11 cellular contexts compared by ENCODE assay signal in the genomic region with DNA sequence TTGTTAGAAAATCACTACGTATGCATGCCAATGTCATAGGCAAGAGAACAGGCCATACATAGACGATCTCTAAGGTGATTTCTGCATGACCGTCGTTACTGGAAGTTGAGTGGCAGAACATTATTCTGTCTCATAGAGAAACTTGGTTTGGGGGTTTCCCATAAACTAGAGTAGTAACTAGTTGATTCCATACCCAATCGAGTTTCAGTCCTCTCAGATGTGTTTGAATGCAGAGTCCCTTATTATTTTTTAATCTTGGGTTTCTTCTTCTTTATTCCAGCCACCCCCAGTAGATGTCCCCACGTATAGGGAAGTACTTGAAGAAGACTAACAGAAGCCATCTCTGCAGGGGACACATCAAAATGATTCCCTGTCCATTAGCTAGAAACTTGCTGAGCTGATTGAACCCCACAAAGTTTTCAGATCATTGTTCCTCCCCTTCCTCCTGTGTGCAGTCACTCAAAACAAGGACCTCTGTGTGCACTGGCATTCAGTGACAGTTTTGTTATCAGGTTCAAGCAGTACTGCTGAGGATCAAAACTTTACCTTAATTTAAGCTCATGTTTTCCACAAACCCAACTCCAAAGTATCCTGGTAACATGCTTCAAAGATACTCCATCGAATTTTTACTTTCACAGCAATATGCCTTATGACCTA.
DNase-seq lines count a peak whose midpoint lies in the region; ATAC-seq and TF ChIP-seq lines count a peak whose summit lies in the region.
"Had no signal": no experiment of that assay in that cellular context is flagged by ENCODE, and none has a peak within 500 bp of the region (broad histone marks: within the 10 kb centered on the region; RNA-seq: fewer than 3 reads in every experiment).

No MANE protein-coding gene starts in this region.

- H3K9me3 ChIP-seq in OCI-LY3 (ENCODE audit: insufficient read depth, low read length), result no peaks in the 10 kb centered on the region
- H3K9me3 ChIP-seq: ascending aorta, BE2C, right atrium auricular region had no signal

- H3K9ac ChIP-seq in OCI-LY3 (ENCODE audit: low read length), result peak overlapping the region; percentile 51

- DNase-seq in activated naive CD4-positive, alpha-beta T cell treated with anti-CD3 and anti-CD28 coated beads for 36 hours, result peak; percentile 12
- no peak for DNase-seq in activated naive CD4-positive, alpha-beta T cell treated with anti-CD3 and anti-CD28 coated beads, Interleukin-2, amount 50 U/mL, for 16 hours
- no peak for DNase-seq in stimulated activated naive B cell treated with anti-CD40 and anti-IgM and Interleukin-4, amounts not matched to agents 10 μg/mL and 1 μg/mL and 100 μg/mL, for 72 hours
- DNase-seq in NCI-H2227 treated with DMSO at 0.1 percent for 48 hours (lab: John Stamatoyannopoulos, UW) (no peak), glutamatergic neuron (no peak), AG08395 (ENCODE audit: low spot score) (no peak)
- DNase-seq: BE2C had no signal

- CTCF ChIA-PET in activated naive CD4-positive, alpha-beta T cell treated with anti-CD3 and anti-CD28 coated beads for 36 hours (lab: Charles Lee), result interaction anchor here (1.9 kb wide), 1 partner anchor 258 kb away, joined by 5 read pairs; no protein-coding TSS in a partner anchor

- H3K27me3 Mint-ChIP-seq in activated naive CD4-positive, alpha-beta T cell treated with anti-CD3 and anti-CD28 coated beads for 36 hours (ENCODE audit: low read depth), result no peaks in the 10 kb centered on the region
- peaks cover 3 to 6% of the 10 kb centered on the region in 2 donors for H3K27me3 Mint-ChIP-seq in stimulated activated naive B cell treated with anti-CD40 and anti-IgM and Interleukin-4, amounts not matched to agents 10 μg/mL and 1 μg/mL and 100 μg/mL, for 72 hours
- no peaks in the 10 kb centered on the region for H3K27me3 Mint-ChIP-seq in glutamatergic neuron (ENCODE audit: unreplicated experiment)

- H3K36me3 ChIP-seq in OCI-LY3 (replicated peaks; ENCODE audit: low read depth, low read length), result no peaks in the 10 kb centered on the region
- H3K36me3 ChIP-seq: ascending aorta, BE2C, right atrium auricular region had no signal

- H3K79me2 ChIP-seq in OCI-LY3 (ENCODE audit: low read length), result no peaks in the 10 kb centered on the region

- H3K27ac Mint-ChIP-seq in activated naive CD4-positive, alpha-beta T cell treated with anti-CD3 and anti-CD28 coated beads for 36 hours, result no peak overlapping the region
- H3K27ac Mint-ChIP-seq in stimulated activated naive B cell treated with anti-CD40 and anti-IgM and Interleukin-4, amounts not matched to agents 10 μg/mL and 1 μg/mL and 100 μg/mL, for 72 hours, result no peak overlapping the region
- H3K27ac Mint-ChIP-seq in glutamatergic neuron (ENCODE audit: unreplicated experiment), result no peak overlapping the region

- peak overlapping the region; percentile 78 for H3K27ac ChIP-seq in OCI-LY3 (ENCODE audit: low read length)
- H3K27ac ChIP-seq: ascending aorta, right atrium auricular region had no signal

- H3K36me3 Mint-ChIP-seq in activated naive CD4-positive, alpha-beta T cell treated with anti-CD3 and anti-CD28 coated beads for 36 hours (ENCODE audit: low read depth), result no peaks in the 10 kb centered on the region
- H3K36me3 Mint-ChIP-seq in stimulated activated naive B cell treated with anti-CD40 and anti-IgM and Interleukin-4, amounts not matched to agents 10 μg/mL and 1 μg/mL and 100 μg/mL, for 72 hours, result no peaks in the 10 kb centered on the region
- no peaks in the 10 kb centered on the region for H3K36me3 Mint-ChIP-seq in glutamatergic neuron (ENCODE audit: unreplicated experiment)

- H2AFZ ChIP-seq in OCI-LY3 (ENCODE audit: low read depth, low read length), result 0 out of 2 replicates have a peak overlapping the region, but pooled peaks have one; percentile 25

- H3K9me3 Mint-ChIP-seq in activated naive CD4-positive, alpha-beta T cell treated with anti-CD3 and anti-CD28 coated beads for 36 hours, result no peaks in the 10 kb centered on the region
- peaks cover 0 to 3% of the 10 kb centered on the region in 2 donors for H3K9me3 Mint-ChIP-seq in stimulated activated naive B cell treated with anti-CD40 and anti-IgM and Interleukin-4, amounts not matched to agents 10 μg/mL and 1 μg/mL and 100 μg/mL, for 72 hours
- peaks cover 6% of the 10 kb centered on the region for H3K9me3 Mint-ChIP-seq in glutamatergic neuron (ENCODE audit: unreplicated experiment)

- TF ChIP-seq CTCF in OCI-LY3 (IDR thresholded peaks at IDR 0.05; ENCODE audit: low read depth, low read length), result peak; percentile 49
- TF ChIP-seq CTCF in glutamatergic neuron (IDR thresholded peaks at IDR 0.05; ENCODE audit: partially characterized antibody, unreplicated experiment), result no peak

- no peaks in the 10 kb centered on the region for H3K27me3 ChIP-seq in OCI-LY3 (ENCODE audit: low read depth, low read length)
- H3K27me3 ChIP-seq: ascending aorta, BE2C, right atrium auricular region had no signal

- no peak overlapping the region for H3K4me3 Mint-ChIP-seq in activated naive CD4-positive, alpha-beta T cell treated with anti-CD3 and anti-CD28 coated beads for 36 hours
- no peak overlapping the region for H3K4me3 Mint-ChIP-seq in stimulated activated naive B cell treated with anti-CD40 and anti-IgM and Interleukin-4, amounts not matched to agents 10 μg/mL and 1 μg/mL and 100 μg/mL, for 72 hours
- H3K4me3 Mint-ChIP-seq in glutamatergic neuron (ENCODE audit: unreplicated experiment), result no peak overlapping the region

- intact Hi-C loops in activated naive CD4-positive, alpha-beta T cell treated with anti-CD3 and anti-CD28 coated beads for 36 hours (cut with micrococcal nuclease), result loop anchor here (1.0 kb wide), 1 partner anchor 69 kb away; no protein-coding TSS in a partner anchor

- H3K4me1 ChIP-seq in OCI-LY3 (ENCODE audit: low read length), result peaks cover 28% of the 10 kb centered on the region
- H3K4me1 ChIP-seq: ascending aorta, BE2C, right atrium auricular region had no signal

- H4K20me1 ChIP-seq in OCI-LY3 (ENCODE audit: insufficient read depth, low read length), result no peaks in the 10 kb centered on the region

- peak; percentile 68 for ATAC-seq in HG02623 (IDR thresholded peaks at IDR 0.05; ENCODE audit: unreplicated experiment)
- peak; percentile 67 to 92 for ATAC-seq in stimulated activated naive B cell treated with anti-CD40 and anti-IgM and Interleukin-4, amounts not matched to agents 10 μg/mL and 1 μg/mL and 100 μg/mL, for 72 hours (replicated peaks)

- peak overlapping the region; percentile 45 for H3K4me3 ChIP-seq in OCI-LY3 (ENCODE audit: low read length)
- H3K4me3 ChIP-seq: ascending aorta, right atrium auricular region had no signal

- H3K4me2 ChIP-seq in OCI-LY3 (ENCODE audit: low read length), result peak overlapping the region; percentile 73

- peaks cover 5% of the 10 kb centered on the region for H3K4me1 Mint-ChIP-seq in activated naive CD4-positive, alpha-beta T cell treated with anti-CD3 and anti-CD28 coated beads for 36 hours (ENCODE audit: low read depth)
- H3K4me1 Mint-ChIP-seq in stimulated activated naive B cell treated with anti-CD40 and anti-IgM and Interleukin-4, amounts not matched to agents 10 μg/mL and 1 μg/mL and 100 μg/mL, for 72 hours, result no peaks in the 10 kb centered on the region
- H3K4me1 Mint-ChIP-seq in glutamatergic neuron (ENCODE audit: low read depth, unreplicated experiment), result no peaks in the 10 kb centered on the region
